In the genomic region with DNA sequence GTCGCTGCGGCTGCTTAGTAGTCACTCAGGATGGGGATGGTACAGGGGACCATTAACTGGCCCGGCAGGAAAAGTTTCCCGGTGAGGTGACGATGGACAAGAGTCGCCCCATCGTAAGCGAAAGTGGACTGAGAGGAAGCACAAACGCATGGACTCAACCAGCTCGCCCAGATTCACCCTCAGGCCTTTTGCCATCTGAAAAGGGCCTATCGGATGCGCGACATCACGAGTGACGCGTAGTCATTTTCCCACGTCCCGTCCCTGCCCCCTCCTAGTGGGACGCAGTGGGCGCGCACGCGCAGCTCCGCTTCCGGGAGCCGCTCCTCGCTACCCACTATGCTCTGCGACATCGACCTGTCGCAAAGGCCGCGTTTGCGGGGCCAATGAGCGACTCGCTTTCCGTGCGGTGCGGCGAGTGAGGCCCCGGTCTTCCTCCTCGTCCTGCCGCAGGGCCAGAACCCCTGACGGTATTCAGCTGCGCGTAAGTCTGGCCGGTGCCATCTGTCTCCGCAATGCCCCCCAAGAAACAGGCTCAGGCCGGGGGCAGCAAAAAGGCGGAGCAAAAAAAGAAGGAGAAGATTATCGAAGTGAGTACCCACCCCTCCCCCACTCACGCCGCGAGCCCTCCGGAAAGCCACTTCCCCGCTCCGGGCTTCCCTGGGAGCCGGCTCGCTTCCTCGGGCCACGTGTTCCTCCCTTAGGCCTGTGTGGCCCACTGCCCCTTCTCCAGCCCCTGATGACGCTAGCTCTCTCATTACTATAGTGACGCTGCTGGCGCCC, we compare ENCODE assay signal across 8 cellular contexts. TPM values are rescaled to one million over a fixed set of nuclear protein-coding genes. Genes with fewer than 3 reads are reported as not detected.
DNase-seq lines count a peak whose midpoint lies in the region; ATAC-seq and TF ChIP-seq lines count a peak whose summit lies in the region.

A gene (plus strand): TSS at position 390 of the 780 bp plus-strand sequence. CDS start 123 bp downstream, at position 513.

- H3K9me3 Mint-ChIP-seq in natural killer cell = no peaks in the 10 kb centered on the region

- intact Hi-C loops in natural killer cell (cut with micrococcal nuclease) = loop anchor here (2.0 kb wide), 1 partner anchor 105 kb away; a partner anchor contains a TSS

- H3K27me3 Mint-ChIP-seq in natural killer cell (ENCODE audit: low read depth in 2 of 2) = no peaks in the 10 kb centered on the region

- peak within 1 kb of the TSS; percentile 97 to 98 for H3K27ac Mint-ChIP-seq in natural killer cell

- DNase-seq in EH (ENCODE audit: low read depth) = peak; percentile 99
- DNase-seq in GOT3 (lab: John Stamatoyannopoulos, UW) = peak; percentile 84
- peak; percentile 96 for DNase-seq in LNCaP clone FGC (ENCODE audit: low read depth)
- peak; percentile 94 for DNase-seq in activated T-helper 9 cell treated with anti-CD3 and anti-CD28 coated beads, Interleukin-2, amount 50 U/mL, for 16 hours (ENCODE audit: low read depth)
- DNase-seq in fibroblast of mammary gland (ENCODE audit: low read depth) = peak; percentile 97
- peak; percentile 94 for DNase-seq in natural killer cell
- peak; percentile 94 for DNase-seq in stimulated activated naive CD4-positive, alpha-beta T cell treated with Interleukin-2 at 50 U/mL for 16 hours (lab: John Stamatoyannopoulos, UW)

- H3K4me3 Mint-ChIP-seq in natural killer cell = peak within 1 kb of the TSS; percentile 99

- no peaks in the 10 kb centered on the region for H3K36me3 Mint-ChIP-seq in natural killer cell

- TF ChIP-seq CTCF in LNCaP clone FGC (IDR thresholded peaks at IDR 0.05; ENCODE audit: control insufficient read depth, extremely low read depth, insufficient read depth) (no peak), fibroblast of mammary gland (conservative IDR thresholded peaks at IDR 0.05; ENCODE audit: control insufficient read depth, insufficient read depth, low read depth, low read length) (no peak), natural killer cell (IDR thresholded peaks at IDR 0.05) (no peak)

- H3K4me3 ChIP-seq in LNCaP clone FGC (ENCODE audit: low read depth, low read length) (peak within 1 kb of the TSS; percentile 99), fibroblast of mammary gland (ENCODE audit: control insufficient read depth, low read depth, low read length) (peak within 1 kb of the TSS; percentile 89)

- peaks cover 54 to 57% of the 10 kb centered on the region in 2 donors for H3K4me1 Mint-ChIP-seq in natural killer cell

- peak; percentile 91 to 99 (median 93) for ATAC-seq in natural killer cell

- TF ChIP-seq POLR2A in Raji (IDR thresholded peaks at IDR 0.05; ENCODE audit: insufficient read depth, low read depth, low read length) = peak; percentile 90

RNA-seq across cellular contexts. Expression of the gene that starts here (rescaled TPM):
- 100 to 1,000 TPM in 2 of 3 donors, 10 to 100 TPM in 1; 92.5 to 115 (median 106) TPM for total RNA-seq in natural killer cell

Comparison
In these comparisons a context has a peak if more than half of its experiments do, and no peak if none do; other contexts are left out.
1. Peak in every context shown above with its lines: DNase-seq, ATAC-seq and H3K4me3 ChIP-seq.